In genomic region chr1:214305164-214305751, GRCh38 we compare ENCODE assay signal across 33 cellular contexts.
"Had no signal": no experiment of that assay in that cellular context is flagged by ENCODE, and none has a peak within 500 bp of the region (broad histone marks: within the 10 kb centered on the region; RNA-seq: fewer than 3 reads in every experiment).

No MANE protein-coding gene starts in this region.

- H3K27ac ChIP-seq: adrenal gland, body of pancreas, epithelial cell of prostate, esophagus squamous epithelium, gastroesophageal sphincter had no signal

- H3K4me3 ChIP-seq: adrenal gland, body of pancreas, esophagus squamous epithelium, gastroesophageal sphincter had no signal

- H3K4me3 Mint-ChIP-seq: activated CD4-positive, alpha-beta memory T cell treated with anti-CD3 and anti-CD28 coated beads for 36 hours; activated CD8-positive, alpha-beta memory T cell treated with anti-CD3 and anti-CD28 coated beads, Interleukin-2, amount 10 ng/mL, durations not matched to agents 7 days and 5 days; activated CD8-positive, alpha-beta T cell treated with anti-CD3 and anti-CD28 coated beads, Interleukin-2, amount 10 ng/mL, durations not matched to agents 7 days and 5 days; activated naive CD4-positive, alpha-beta T cell treated with anti-CD3 and anti-CD28 coated beads for 36 hours; activated naive CD4-positive, alpha-beta T cell treated with anti-CD3 and anti-CD28 coated beads, Interleukin-2, amount 50 U/mL, for 24 hours; activated naive CD8-positive, alpha-beta T cell treated with anti-CD3 and anti-CD28 coated beads for 36 hours; activated naive CD8-positive, alpha-beta T cell treated with anti-CD3 and anti-CD28 coated beads, Interleukin-2, amount 50 U/mL, for 24 hours; activated T-helper 1 cell treated with anti-CD3 and anti-CD28 coated beads, Interleukin-12 subunit alpha, Interleukin-12 subunit beta, Interleukin-2, Interleukin-4 antibody, amounts not matched to agents 30 ng/mL and 10 ng/mL and 1 ng/mL, durations not matched to agents 14 hours and 24 hours and 36 hours; effector memory CD8-positive, alpha-beta T cell had no signal

- FAIRE-seq: colon, endometrium, endothelial cell of umbilical vein had no signal

- ATAC-seq: activated CD8-positive, alpha-beta memory T cell treated with anti-CD3 and anti-CD28 coated beads, Interleukin-2, amount 10 ng/mL, durations not matched to agents 7 days and 5 days; activated CD8-positive, alpha-beta T cell treated with anti-CD3 and anti-CD28 coated beads, Interleukin-2, amount 10 ng/mL, durations not matched to agents 7 days and 5 days; body of pancreas; effector memory CD8-positive, alpha-beta T cell; gastroesophageal sphincter had no signal

- H3K27me3 Mint-ChIP-seq: activated CD4-positive, alpha-beta memory T cell treated with anti-CD3 and anti-CD28 coated beads for 36 hours; activated CD8-positive, alpha-beta memory T cell treated with anti-CD3 and anti-CD28 coated beads, Interleukin-2, amount 10 ng/mL, durations not matched to agents 7 days and 5 days; activated naive CD4-positive, alpha-beta T cell treated with anti-CD3 and anti-CD28 coated beads, Interleukin-2, amount 50 U/mL, for 24 hours; activated naive CD8-positive, alpha-beta T cell treated with anti-CD3 and anti-CD28 coated beads for 36 hours; activated naive CD8-positive, alpha-beta T cell treated with anti-CD3 and anti-CD28 coated beads, Interleukin-2, amount 50 U/mL, for 24 hours; effector memory CD8-positive, alpha-beta T cell had no signal

- H3K36me3 ChIP-seq: adrenal gland, gastroesophageal sphincter had no signal

- H3K36me3 Mint-ChIP-seq: activated CD4-positive, alpha-beta memory T cell treated with anti-CD3 and anti-CD28 coated beads for 36 hours; activated CD8-positive, alpha-beta memory T cell treated with anti-CD3 and anti-CD28 coated beads, Interleukin-2, amount 10 ng/mL, durations not matched to agents 7 days and 5 days had no signal

- H3K27ac Mint-ChIP-seq: activated CD8-positive, alpha-beta memory T cell treated with anti-CD3 and anti-CD28 coated beads, Interleukin-2, amount 10 ng/mL, durations not matched to agents 7 days and 5 days; activated CD8-positive, alpha-beta T cell treated with anti-CD3 and anti-CD28 coated beads, Interleukin-2, amount 10 ng/mL, durations not matched to agents 7 days and 5 days; activated naive CD4-positive, alpha-beta T cell treated with anti-CD3 and anti-CD28 coated beads for 36 hours; activated naive CD4-positive, alpha-beta T cell treated with anti-CD3 and anti-CD28 coated beads, Interleukin-2, amount 50 U/mL, for 24 hours; activated naive CD8-positive, alpha-beta T cell treated with anti-CD3 and anti-CD28 coated beads for 36 hours; activated naive CD8-positive, alpha-beta T cell treated with anti-CD3 and anti-CD28 coated beads, Interleukin-2, amount 50 U/mL, for 24 hours; activated T-helper 1 cell treated with anti-CD3 and anti-CD28 coated beads, Interleukin-12 subunit alpha, Interleukin-12 subunit beta, Interleukin-2, Interleukin-4 antibody, amounts not matched to agents 30 ng/mL and 10 ng/mL and 1 ng/mL, durations not matched to agents 14 hours and 24 hours and 36 hours; activated T-helper 2 cell treated with anti-CD3 and anti-CD28 coated beads, Interferon-gamma antibody, Interleukin-2, Interleukin-4, amounts not matched to agents 10 μg/mL and 5 μg/mL and 100 μg/mL, durations not matched to agents 14 hours and 24 hours and 36 hours had no signal

- H3K27me3 ChIP-seq: adrenal gland, body of pancreas, esophagus squamous epithelium, gastroesophageal sphincter had no signal

- DNase-seq: activated CD4-positive, alpha-beta memory T cell treated with anti-CD3 and anti-CD28 coated beads for 36 hours; activated CD4-positive, alpha-beta T cell treated with anti-CD3 and anti-CD28 coated beads for 1 hour; activated CD4-positive, alpha-beta T cell treated with anti-CD3 and anti-CD28 coated beads for 48 hours; activated CD4-positive, alpha-beta T cell treated with anti-CD3 and anti-CD28 coated beads, Interleukin-2, amount 50 U/mL, for 1 hour; activated CD8-positive, alpha-beta memory T cell treated with anti-CD3 and anti-CD28 coated beads, Interleukin-2, amount 10 ng/mL, durations not matched to agents 7 days and 5 days; activated CD8-positive, alpha-beta memory T cell treated with anti-CD3 and anti-CD28 coated beads, Interleukin-2, amount 50 U/mL, for 4 hours; activated CD8-positive, alpha-beta T cell treated with anti-CD3 and anti-CD28 coated beads, Interleukin-2, amount 10 ng/mL, durations not matched to agents 7 days and 5 days; activated effector memory CD4-positive, alpha-beta T cell treated with anti-CD3 and anti-CD28 coated beads, Interleukin-2, amount 50 U/mL, for 16 hours; activated naive CD4-positive, alpha-beta T cell treated with anti-CD3 and anti-CD28 coated beads for 36 hours; activated naive CD8-positive, alpha-beta T cell treated with anti-CD3 and anti-CD28 coated beads for 36 hours; activated naive CD8-positive, alpha-beta T cell treated with anti-CD3 and anti-CD28 coated beads, Interleukin-2, amount 50 U/mL, for 24 hours; activated T-cell treated with anti-CD3 and anti-CD28 coated beads, Interleukin-2, amount 50 U/mL, for 1 hour; activated T-cell treated with anti-CD3 and anti-CD28 coated beads, Interleukin-2, amount 50 U/mL, for 48 hours; adrenal gland; amygdala; aorta; body of pancreas; caudate nucleus; cortex of kidney; dermis blood vessel endothelial cell; effector CD4-positive, alpha-beta T cell; effector memory CD8-positive, alpha-beta T cell; esophagus squamous epithelium; foreskin melanocyte; T-helper 2 cell had no signal

- H3K9me3 Mint-ChIP-seq: activated CD4-positive, alpha-beta memory T cell treated with anti-CD3 and anti-CD28 coated beads for 36 hours; activated naive CD4-positive, alpha-beta T cell treated with anti-CD3 and anti-CD28 coated beads for 36 hours; activated naive CD4-positive, alpha-beta T cell treated with anti-CD3 and anti-CD28 coated beads, Interleukin-2, amount 50 U/mL, for 24 hours; activated naive CD8-positive, alpha-beta T cell treated with anti-CD3 and anti-CD28 coated beads for 36 hours; activated naive CD8-positive, alpha-beta T cell treated with anti-CD3 and anti-CD28 coated beads, Interleukin-2, amount 50 U/mL, for 24 hours; activated T-helper 1 cell treated with anti-CD3 and anti-CD28 coated beads, Interleukin-12 subunit alpha, Interleukin-12 subunit beta, Interleukin-2, Interleukin-4 antibody, amounts not matched to agents 30 ng/mL and 10 ng/mL and 1 ng/mL, durations not matched to agents 14 hours and 24 hours and 36 hours; activated T-helper 2 cell treated with anti-CD3 and anti-CD28 coated beads, Interferon-gamma antibody, Interleukin-2, Interleukin-4, amounts not matched to agents 10 μg/mL and 5 μg/mL and 100 μg/mL, durations not matched to agents 14 hours and 24 hours and 36 hours; effector memory CD8-positive, alpha-beta T cell had no signal

- H3K9me3 ChIP-seq: adrenal gland, body of pancreas, esophagus squamous epithelium, gastroesophageal sphincter had no signal

- H3K4me1 ChIP-seq: adrenal gland, body of pancreas had no signal
